1 cellular context compared by ENCODE assay signal in genomic region chr3:42043116-42043796, GRCh38.
TF ChIP-seq lines count a peak whose summit lies in the region.

No MANE protein-coding gene starts in this region.

TF ChIP-seq in SK-N-SH treated with all-trans-retinoic acid at 6 μM for 48 hours, 23 proteins besides CTCF, POLR2A, EP300 and RAD21 (continued from another document):
- TF ChIP-seq CREB5 (CRISPR knock-in tag; IDR thresholded peaks at IDR 0.05; ENCODE audit: low read depth): peak; percentile 55
- TF ChIP-seq ISL1 (CRISPR knock-in tag; IDR thresholded peaks at IDR 0.05): peak; percentile 43
- TF ChIP-seq BACH2 (CRISPR knock-in tag; IDR thresholded peaks at IDR 0.05; ENCODE audit: borderline replicate concordance): no peak
- no peak for TF ChIP-seq ZFP3 (CRISPR knock-in tag; IDR thresholded peaks at IDR 0.05)
- no peak for TF ChIP-seq PPARA (CRISPR knock-in tag; IDR thresholded peaks at IDR 0.05; ENCODE audit: borderline replicate concordance)
- no peak for TF ChIP-seq ZNF8 (CRISPR knock-in tag; IDR thresholded peaks at IDR 0.05)
- TF ChIP-seq CSRNP3 (CRISPR knock-in tag; IDR thresholded peaks at IDR 0.05): 0 out of 2 replicates have a peak, but pooled peaks have one; percentile 17
- no peak for TF ChIP-seq TOX (CRISPR knock-in tag; IDR thresholded peaks at IDR 0.05; ENCODE audit: borderline replicate concordance)
- TF ChIP-seq OSR1 (CRISPR knock-in tag; IDR thresholded peaks at IDR 0.05): no peak
